In the genomic region with DNA sequence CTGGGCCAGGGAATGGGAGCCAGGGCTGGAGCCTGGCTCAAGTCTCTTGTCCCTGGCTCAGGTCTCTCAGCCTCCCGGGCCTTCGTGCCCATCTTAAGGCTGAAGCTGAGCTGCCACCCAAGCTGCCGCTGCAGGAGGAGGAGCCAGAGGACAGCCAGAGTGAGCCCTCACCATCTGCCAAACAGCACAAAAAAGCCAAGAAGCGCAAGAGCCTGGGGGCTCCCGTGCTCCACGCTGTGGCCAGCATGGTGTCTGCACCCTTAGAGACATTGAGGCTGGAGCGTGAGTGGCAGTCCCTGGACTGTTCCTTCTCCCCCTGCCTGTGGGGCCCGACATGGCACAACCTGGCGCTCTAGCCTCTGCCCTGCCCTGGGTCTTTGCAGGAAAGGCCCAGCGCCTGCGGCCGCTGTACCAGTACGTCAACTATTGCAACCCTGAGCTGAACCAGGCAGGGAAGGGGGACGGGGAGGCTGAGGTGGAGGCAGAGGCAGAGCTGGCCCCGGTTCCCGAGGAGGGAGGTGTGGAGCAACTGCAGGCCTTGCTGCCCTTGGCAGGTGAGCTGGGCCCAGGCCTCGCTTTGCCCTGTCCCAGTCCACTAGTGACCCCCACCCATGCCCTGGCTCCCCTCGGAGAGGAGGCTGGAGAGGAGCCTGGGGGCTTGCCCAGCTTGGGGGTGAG, we compare ENCODE assay signal across 1 cellular context.
TF ChIP-seq lines count a peak whose summit lies in the region.

No MANE protein-coding gene starts in this region.

TF ChIP-seq in HEK293, 187 proteins besides CTCF, POLR2A, EP300 and RAD21 (continued from another document):
- TF ChIP-seq, protein P1, sequence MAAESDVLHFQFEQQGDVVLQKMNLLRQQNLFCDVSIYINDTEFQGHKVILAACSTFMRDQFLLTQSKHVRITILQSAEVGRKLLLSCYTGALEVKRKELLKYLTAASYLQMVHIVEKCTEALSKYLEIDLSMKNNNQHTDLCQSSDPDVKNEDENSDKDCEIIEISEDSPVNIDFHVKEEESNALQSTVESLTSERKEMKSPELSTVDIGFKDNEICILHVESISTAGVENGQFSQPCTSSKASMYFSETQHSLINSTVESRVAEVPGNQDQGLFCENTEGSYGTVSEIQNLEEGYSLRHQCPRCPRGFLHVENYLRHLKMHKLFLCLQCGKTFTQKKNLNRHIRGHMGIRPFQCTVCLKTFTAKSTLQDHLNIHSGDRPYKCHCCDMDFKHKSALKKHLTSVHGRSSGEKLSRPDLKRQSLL (tag by site-specific recombination; IDR thresholded peaks at IDR 0.05) = peak; percentile 54
- TF ChIP-seq, protein P2, sequence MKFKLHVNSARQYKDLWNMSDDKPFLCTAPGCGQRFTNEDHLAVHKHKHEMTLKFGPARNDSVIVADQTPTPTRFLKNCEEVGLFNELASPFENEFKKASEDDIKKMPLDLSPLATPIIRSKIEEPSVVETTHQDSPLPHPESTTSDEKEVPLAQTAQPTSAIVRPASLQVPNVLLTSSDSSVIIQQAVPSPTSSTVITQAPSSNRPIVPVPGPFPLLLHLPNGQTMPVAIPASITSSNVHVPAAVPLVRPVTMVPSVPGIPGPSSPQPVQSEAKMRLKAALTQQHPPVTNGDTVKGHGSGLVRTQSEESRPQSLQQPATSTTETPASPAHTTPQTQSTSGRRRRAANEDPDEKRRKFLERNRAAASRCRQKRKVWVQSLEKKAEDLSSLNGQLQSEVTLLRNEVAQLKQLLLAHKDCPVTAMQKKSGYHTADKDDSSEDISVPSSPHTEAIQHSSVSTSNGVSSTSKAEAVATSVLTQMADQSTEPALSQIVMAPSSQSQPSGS (tag by site-specific recombination; IDR thresholded peaks at IDR 0.05; ENCODE audit: low read depth) = no peak
- TF ChIP-seq ZIC2 (tag by site-specific recombination; IDR thresholded peaks at IDR 0.05) (no peak), ZBTB8A (tag by site-specific recombination; IDR thresholded peaks at IDR 0.05) (peak; percentile 72), ZNF548 (tag by site-specific recombination; IDR thresholded peaks at IDR 0.05) (no peak), ZNF707 (tag by site-specific recombination; IDR thresholded peaks at IDR 0.05) (no peak), ZNF654 (tag by site-specific recombination; IDR thresholded peaks at IDR 0.05; ENCODE audit: low read depth) (peak; percentile 17; the same call in 1 of the 2 replicates), GLIS1 (tag by site-specific recombination; IDR thresholded peaks at IDR 0.05) (0 out of 2 replicates have a peak, but pooled peaks have one; percentile 6), ZFP37 (tag by site-specific recombination; IDR thresholded peaks at IDR 0.05) (no peak), MZF1 (tag by site-specific recombination; IDR thresholded peaks at IDR 0.05; ENCODE audit: borderline replicate concordance) (no peak), YY2 (tag by site-specific recombination; IDR thresholded peaks at IDR 0.05) (no peak), ZNF747 (tag by site-specific recombination; IDR thresholded peaks at IDR 0.05) (no peak), ZBTB17 (tag by site-specific recombination; IDR thresholded peaks at IDR 0.05) (peak; percentile 36; the same call in 1 of the 2 replicates), ZNF140 (tag by site-specific recombination; IDR thresholded peaks at IDR 0.05) (no peak), ZNF19 (tag by site-specific recombination; IDR thresholded peaks at IDR 0.05; ENCODE audit: low read depth) (no peak), ZNF660 (tag by site-specific recombination; IDR thresholded peaks at IDR 0.05) (0 out of 2 replicates have a peak, but pooled peaks have one; percentile 40), ZEB2 (tag by site-specific recombination; IDR thresholded peaks at IDR 0.05) (no peak), ZNF48 (tag by site-specific recombination; IDR thresholded peaks at IDR 0.05) (no peak), ZNF341 (tag by site-specific recombination; IDR thresholded peaks at IDR 0.05; ENCODE audit: low read depth) (peak; percentile 88), ZNF302 (tag by site-specific recombination; IDR thresholded peaks at IDR 0.05; ENCODE audit: low read depth) (no peak), ZNF549 (tag by site-specific recombination; IDR thresholded peaks at IDR 0.05) (no peak), ZNF600 (tag by site-specific recombination; IDR thresholded peaks at IDR 0.05) (peak; percentile 48; the same call in 1 of the 2 replicates), ZFP69B (tag by site-specific recombination; IDR thresholded peaks at IDR 0.05) (peak; percentile 83), ZBTB20 (tag by site-specific recombination; IDR thresholded peaks at IDR 0.05) (peak; percentile 44; the same call in 1 of the 2 replicates), SP2 (tag by site-specific recombination; IDR thresholded peaks at IDR 0.05) (no peak), ZNF391 (tag by site-specific recombination; IDR thresholded peaks at IDR 0.05; ENCODE audit: borderline replicate concordance, low read depth) (no peak), ZNF776 (tag by site-specific recombination; IDR thresholded peaks at IDR 0.05; ENCODE audit: borderline replicate concordance) (no peak), ZNF157 (tag by site-specific recombination; IDR thresholded peaks at IDR 0.05) (no peak), ZNF335 (tag by site-specific recombination; conservative IDR thresholded peaks at IDR 0.05) (peak; percentile 50)
- TF ChIP-seq, protein P3, sequence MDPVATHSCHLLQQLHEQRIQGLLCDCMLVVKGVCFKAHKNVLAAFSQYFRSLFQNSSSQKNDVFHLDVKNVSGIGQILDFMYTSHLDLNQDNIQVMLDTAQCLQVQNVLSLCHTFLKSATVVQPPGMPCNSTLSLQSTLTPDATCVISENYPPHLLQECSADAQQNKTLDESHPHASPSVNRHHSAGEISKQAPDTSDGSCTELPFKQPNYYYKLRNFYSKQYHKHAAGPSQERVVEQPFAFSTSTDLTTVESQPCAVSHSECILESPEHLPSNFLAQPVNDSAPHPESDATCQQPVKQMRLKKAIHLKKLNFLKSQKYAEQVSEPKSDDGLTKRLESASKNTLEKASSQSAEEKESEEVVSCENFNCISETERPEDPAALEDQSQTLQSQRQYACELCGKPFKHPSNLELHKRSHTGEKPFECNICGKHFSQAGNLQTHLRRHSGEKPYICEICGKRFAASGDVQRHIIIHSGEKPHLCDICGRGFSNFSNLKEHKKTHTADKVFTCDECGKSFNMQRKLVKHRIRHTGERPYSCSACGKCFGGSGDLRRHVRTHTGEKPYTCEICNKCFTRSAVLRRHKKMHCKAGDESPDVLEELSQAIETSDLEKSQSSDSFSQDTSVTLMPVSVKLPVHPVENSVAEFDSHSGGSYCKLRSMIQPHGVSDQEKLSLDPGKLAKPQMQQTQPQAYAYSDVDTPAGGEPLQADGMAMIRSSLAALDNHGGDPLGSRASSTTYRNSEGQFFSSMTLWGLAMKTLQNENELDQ (tag by site-specific recombination; IDR thresholded peaks at IDR 0.05; ENCODE audit: low read depth) = no peak
- TF ChIP-seq, protein P4, sequence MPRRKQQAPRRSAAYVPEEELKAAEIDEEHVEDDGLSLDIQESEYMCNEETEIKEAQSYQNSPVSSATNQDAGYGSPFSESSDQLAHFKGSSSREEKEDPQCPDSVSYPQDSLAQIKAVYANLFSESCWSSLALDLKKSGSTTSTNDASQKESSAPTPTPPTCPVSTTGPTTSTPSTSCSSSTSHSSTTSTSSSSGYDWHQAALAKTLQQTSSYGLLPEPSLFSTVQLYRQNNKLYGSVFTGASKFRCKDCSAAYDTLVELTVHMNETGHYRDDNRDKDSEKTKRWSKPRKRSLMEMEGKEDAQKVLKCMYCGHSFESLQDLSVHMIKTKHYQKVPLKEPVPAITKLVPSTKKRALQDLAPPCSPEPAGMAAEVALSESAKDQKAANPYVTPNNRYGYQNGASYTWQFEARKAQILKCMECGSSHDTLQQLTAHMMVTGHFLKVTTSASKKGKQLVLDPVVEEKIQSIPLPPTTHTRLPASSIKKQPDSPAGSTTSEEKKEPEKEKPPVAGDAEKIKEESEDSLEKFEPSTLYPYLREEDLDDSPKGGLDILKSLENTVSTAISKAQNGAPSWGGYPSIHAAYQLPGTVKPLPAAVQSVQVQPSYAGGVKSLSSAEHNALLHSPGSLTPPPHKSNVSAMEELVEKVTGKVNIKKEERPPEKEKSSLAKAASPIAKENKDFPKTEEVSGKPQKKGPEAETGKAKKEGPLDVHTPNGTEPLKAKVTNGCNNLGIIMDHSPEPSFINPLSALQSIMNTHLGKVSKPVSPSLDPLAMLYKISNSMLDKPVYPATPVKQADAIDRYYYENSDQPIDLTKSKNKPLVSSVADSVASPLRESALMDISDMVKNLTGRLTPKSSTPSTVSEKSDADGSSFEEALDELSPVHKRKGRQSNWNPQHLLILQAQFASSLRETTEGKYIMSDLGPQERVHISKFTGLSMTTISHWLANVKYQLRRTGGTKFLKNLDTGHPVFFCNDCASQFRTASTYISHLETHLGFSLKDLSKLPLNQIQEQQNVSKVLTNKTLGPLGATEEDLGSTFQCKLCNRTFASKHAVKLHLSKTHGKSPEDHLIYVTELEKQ (tag by site-specific recombination; IDR thresholded peaks at IDR 0.05; ENCODE audit: borderline replicate concordance) = no peak
- TF ChIP-seq, protein P5, sequence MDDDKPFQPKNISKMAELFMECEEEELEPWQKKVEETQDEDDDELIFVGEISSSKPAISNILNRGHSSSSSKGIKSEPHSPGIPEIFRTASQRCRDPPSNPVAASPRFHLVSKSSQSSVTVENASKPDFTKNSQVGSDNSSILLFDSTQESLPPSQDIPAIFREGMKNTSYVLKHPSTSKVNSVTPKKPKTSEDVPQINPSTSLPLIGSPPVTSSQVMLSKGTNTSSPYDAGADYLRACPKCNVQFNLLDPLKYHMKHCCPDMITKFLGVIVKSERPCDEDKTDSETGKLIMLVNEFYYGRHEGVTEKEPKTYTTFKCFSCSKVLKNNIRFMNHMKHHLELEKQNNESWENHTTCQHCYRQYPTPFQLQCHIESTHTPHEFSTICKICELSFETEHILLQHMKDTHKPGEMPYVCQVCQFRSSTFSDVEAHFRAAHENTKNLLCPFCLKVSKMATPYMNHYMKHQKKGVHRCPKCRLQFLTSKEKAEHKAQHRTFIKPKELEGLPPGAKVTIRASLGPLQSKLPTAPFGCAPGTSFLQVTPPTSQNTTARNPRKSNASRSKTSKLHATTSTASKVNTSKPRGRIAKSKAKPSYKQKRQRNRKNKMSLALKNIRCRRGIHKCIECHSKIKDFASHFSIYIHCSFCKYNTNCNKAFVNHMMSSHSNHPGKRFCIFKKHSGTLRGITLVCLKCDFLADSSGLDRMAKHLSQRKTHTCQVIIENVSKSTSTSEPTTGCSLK (tag by site-specific recombination; IDR thresholded peaks at IDR 0.05) = no peak
- TF ChIP-seq, protein P6, sequence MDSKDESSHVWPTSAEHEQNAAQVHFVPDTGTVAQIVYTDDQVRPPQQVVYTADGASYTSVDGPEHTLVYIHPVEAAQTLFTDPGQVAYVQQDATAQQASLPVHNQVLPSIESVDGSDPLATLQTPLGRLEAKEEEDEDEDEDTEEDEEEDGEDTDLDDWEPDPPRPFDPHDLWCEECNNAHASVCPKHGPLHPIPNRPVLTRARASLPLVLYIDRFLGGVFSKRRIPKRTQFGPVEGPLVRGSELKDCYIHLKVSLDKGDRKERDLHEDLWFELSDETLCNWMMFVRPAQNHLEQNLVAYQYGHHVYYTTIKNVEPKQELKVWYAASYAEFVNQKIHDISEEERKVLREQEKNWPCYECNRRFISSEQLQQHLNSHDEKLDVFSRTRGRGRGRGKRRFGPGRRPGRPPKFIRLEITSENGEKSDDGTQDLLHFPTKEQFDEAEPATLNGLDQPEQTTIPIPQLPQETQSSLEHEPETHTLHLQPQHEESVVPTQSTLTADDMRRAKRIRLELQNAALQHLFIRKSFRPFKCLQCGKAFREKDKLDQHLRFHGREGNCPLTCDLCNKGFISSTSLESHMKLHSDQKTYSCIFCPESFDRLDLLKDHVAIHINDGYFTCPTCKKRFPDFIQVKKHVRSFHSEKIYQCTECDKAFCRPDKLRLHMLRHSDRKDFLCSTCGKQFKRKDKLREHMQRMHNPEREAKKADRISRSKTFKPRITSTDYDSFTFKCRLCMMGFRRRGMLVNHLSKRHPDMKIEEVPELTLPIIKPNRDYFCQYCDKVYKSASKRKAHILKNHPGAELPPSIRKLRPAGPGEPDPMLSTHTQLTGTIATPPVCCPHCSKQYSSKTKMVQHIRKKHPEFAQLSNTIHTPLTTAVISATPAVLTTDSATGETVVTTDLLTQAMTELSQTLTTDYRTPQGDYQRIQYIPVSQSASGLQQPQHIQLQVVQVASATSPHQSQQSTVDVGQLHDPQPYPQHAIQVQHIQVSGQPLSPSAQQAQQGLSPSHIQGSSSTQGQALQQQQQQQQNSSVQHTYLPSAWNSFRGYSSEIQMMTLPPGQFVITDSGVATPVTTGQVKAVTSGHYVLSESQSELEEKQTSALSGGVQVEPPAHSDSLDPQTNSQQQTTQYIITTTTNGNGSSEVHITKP (tag by site-specific recombination; IDR thresholded peaks at IDR 0.05) = peak; percentile 94
- TF ChIP-seq, protein P7, sequence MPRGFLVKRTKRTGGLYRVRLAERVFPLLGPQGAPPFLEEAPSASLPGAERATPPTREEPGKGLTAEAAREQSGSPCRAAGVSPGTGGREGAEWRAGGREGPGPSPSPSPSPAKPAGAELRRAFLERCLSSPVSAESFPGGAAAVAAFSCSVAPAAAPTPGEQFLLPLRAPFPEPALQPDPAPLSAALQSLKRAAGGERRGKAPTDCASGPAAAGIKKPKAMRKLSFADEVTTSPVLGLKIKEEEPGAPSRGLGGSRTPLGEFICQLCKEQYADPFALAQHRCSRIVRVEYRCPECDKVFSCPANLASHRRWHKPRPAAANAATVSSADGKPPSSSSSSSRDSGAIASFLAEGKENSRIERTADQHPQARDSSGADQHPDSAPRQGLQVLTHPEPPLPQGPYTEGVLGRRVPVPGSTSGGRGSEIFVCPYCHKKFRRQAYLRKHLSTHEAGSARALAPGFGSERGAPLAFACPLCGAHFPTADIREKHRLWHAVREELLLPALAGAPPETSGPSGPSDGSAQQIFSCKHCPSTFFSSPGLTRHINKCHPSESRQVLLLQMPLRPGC (tag by site-specific recombination; IDR thresholded peaks at IDR 0.05) = no peak
